Comparison of ENCODE assay signal across 11 cellular contexts in the genomic region with DNA sequence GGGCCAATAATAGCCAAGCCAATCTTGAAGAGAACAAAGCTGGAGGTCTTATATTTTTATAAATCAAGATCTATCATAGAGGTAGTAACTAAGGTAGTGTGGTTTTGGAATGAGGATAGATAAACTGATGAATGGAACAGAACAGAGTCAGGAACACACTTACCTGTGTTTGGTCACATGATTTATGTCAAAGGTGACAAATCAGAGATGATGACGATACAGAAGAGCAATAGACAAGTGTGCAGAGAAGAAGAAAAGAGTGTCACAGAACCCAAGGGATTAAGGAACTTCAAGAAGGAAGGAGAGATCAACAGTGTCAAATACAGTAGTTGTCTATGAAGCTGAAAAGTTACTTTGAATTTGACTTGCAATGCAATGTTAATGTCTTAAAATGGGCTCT. TPM values are rescaled to one million over a fixed set of nuclear protein-coding genes. Genes with fewer than 3 reads are reported as not detected.
"Had no signal": no experiment of that assay in that cellular context is flagged by ENCODE, and none has a peak within 500 bp of the region (broad histone marks: within the 10 kb centered on the region; RNA-seq: fewer than 3 reads in every experiment).

No MANE protein-coding gene starts in this region.

- H3K4me3 ChIP-seq: GM23248, GM23338, HAP-1 had no signal

- FAIRE-seq: H1, H54 had no signal

- ATAC-seq: GM23338, HCT116 had no signal

- H3K4me1 ChIP-seq: HAP-1 had no signal

- H3K4me2 ChIP-seq: GM23338 had no signal

- H3K36me3 ChIP-seq: HAP-1 had no signal

- H3K9ac ChIP-seq: GM23248 had no signal

- H2AFZ ChIP-seq: GM23248, GM23338 had no signal

- H3K27ac ChIP-seq: GM23248 had no signal

- DNase-seq: GM23248, GOT3, H7, H9, HCEC 1CT, HFFc6 had no signal

- H3K9me3 ChIP-seq: HAP-1 had no signal

RNA-seq across cellular contexts. Expression of gene CD34, which starts 16.1 kb away (rescaled TPM):
- total RNA-seq: GM23248, H7 had no signal
